In the genomic region with DNA sequence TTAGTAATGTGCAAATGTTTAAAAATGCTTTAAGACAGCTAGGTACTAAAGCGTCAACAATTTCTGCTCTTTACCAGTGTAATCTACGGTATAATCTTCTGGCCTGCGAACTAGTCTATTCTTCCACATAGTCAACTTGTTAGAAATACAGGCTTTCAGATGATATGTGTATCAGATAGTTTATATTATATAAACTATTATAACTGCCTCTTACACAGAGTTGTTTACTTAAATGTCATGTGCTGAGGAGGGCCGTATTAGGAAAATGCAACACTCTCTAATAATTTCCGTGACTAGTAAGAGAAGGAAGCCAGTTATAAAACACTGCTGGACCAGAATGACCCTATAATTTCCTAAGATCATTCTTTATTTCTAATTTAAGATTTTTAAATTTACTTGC, we compare ENCODE assay signal across 22 cellular contexts.
"Had no signal": no experiment of that assay in that cellular context is flagged by ENCODE, and none has a peak within 500 bp of the region (broad histone marks: within the 10 kb centered on the region; RNA-seq: fewer than 3 reads in every experiment).

No MANE protein-coding gene starts in this region.

- H2AFZ ChIP-seq: neural progenitor cell had no signal

- H3K9me3 Mint-ChIP-seq: activated naive CD8-positive, alpha-beta T cell treated with anti-CD3 and anti-CD28 coated beads for 36 hours; activated T-cell treated with anti-CD3 and anti-CD28 coated beads, Interleukin-2, amount 50 U/mL, for 24 hours; activated T-helper 17 cell treated with anti-CD3 and anti-CD28 coated beads, Interleukin-2, amount 50 U/mL, for 72 hours; naive thymus-derived CD8-positive, alpha-beta T cell; neural progenitor cell; stimulated activated naive CD8-positive, alpha-beta T cell treated with anti-CD3 and anti-CD28 coated beads, Interleukin-15, amount 100 ng/mL, for 72 hours; type B pancreatic cell had no signal

- H3K4me3 ChIP-seq: left lung, lung, neural progenitor cell had no signal

- H3K27ac Mint-ChIP-seq: activated naive CD8-positive, alpha-beta T cell treated with anti-CD3 and anti-CD28 coated beads for 36 hours; activated T-cell treated with anti-CD3 and anti-CD28 coated beads, Interleukin-2, amount 50 U/mL, for 24 hours; activated T-helper 17 cell treated with anti-CD3 and anti-CD28 coated beads, Interleukin-2, amount 50 U/mL, for 72 hours; naive thymus-derived CD8-positive, alpha-beta T cell; neural progenitor cell; progenitor cell of endocrine pancreas; stimulated activated naive CD8-positive, alpha-beta T cell treated with anti-CD3 and anti-CD28 coated beads, Interleukin-15, amount 100 ng/mL, for 72 hours had no signal

- DNase-seq: activated CD4-positive, CD25-positive, alpha-beta regulatory T cell treated with anti-CD3 and anti-CD28 coated beads, Interleukin-2, amount 50 U/mL, for 72 hours; activated CD8-positive, alpha-beta memory T cell treated with anti-CD3 and anti-CD28 coated beads for 24 hours; activated CD8-positive, alpha-beta memory T cell treated with anti-CD3 and anti-CD28 coated beads, Interleukin-2, amount 50 U/mL, for 4 hours; activated naive CD4-positive, alpha-beta T cell; activated naive CD8-positive, alpha-beta T cell treated with anti-CD3 and anti-CD28 coated beads for 36 hours; activated T-cell treated with anti-CD3 and anti-CD28 coated beads, Interleukin-2, amount 50 U/mL, for 24 hours; amniotic stem cell; cortex of kidney; hippocampal formation; kidney glomerular epithelial cell; left lung; naive thymus-derived CD8-positive, alpha-beta T cell; stimulated activated CD4-positive, alpha-beta T cell treated with anti-CD3 and anti-CD28 coated beads, Interleukin-12 subunit alpha, Interleukin-12 subunit beta, amount 100 ng/mL, for 4 hours; stimulated activated naive CD8-positive, alpha-beta T cell treated with anti-CD3 and anti-CD28 coated beads, Interleukin-15, amount 100 ng/mL, for 72 hours; WERI-Rb-1 had no signal

- H3K9me3 ChIP-seq: left lung had no signal

- FAIRE-seq: frontal cortex had no signal

- H3K27me3 ChIP-seq: left lung, neural progenitor cell had no signal

- H3K4me1 Mint-ChIP-seq: activated T-helper 17 cell treated with anti-CD3 and anti-CD28 coated beads, Interleukin-2, amount 50 U/mL, for 72 hours; naive thymus-derived CD8-positive, alpha-beta T cell; neural progenitor cell had no signal

- ATAC-seq: activated T-helper 17 cell treated with anti-CD3 and anti-CD28 coated beads, Interleukin-2, amount 50 U/mL, for 72 hours; left lung; naive thymus-derived CD8-positive, alpha-beta T cell; SK-N-SH treated with all-trans-retinoic acid at 6 μM for 48 hours; stimulated activated naive CD8-positive, alpha-beta T cell treated with anti-CD3 and anti-CD28 coated beads, Interleukin-15, amount 100 ng/mL, for 72 hours had no signal

- H3K9ac ChIP-seq: neural progenitor cell had no signal

- H3K4me3 Mint-ChIP-seq: activated naive CD8-positive, alpha-beta T cell treated with anti-CD3 and anti-CD28 coated beads for 36 hours; activated T-cell treated with anti-CD3 and anti-CD28 coated beads, Interleukin-2, amount 50 U/mL, for 24 hours; activated T-helper 17 cell treated with anti-CD3 and anti-CD28 coated beads, Interleukin-2, amount 50 U/mL, for 72 hours; naive thymus-derived CD8-positive, alpha-beta T cell; neural progenitor cell; stimulated activated naive CD8-positive, alpha-beta T cell treated with anti-CD3 and anti-CD28 coated beads, Interleukin-15, amount 100 ng/mL, for 72 hours; type B pancreatic cell had no signal

- H3K27ac ChIP-seq: left lung, neural progenitor cell, WERI-Rb-1 had no signal

- H3K36me3 ChIP-seq: neural progenitor cell had no signal

- H3K4me1 ChIP-seq: neural progenitor cell had no signal
